1 cellular context compared by ENCODE assay signal in genomic region chr17:82105882-82106696, GRCh38.
TF ChIP-seq lines count a peak whose summit lies in the region.

No MANE protein-coding gene starts in this region.

TF ChIP-seq in HepG2, 621 proteins besides CTCF, POLR2A, EP300 and RAD21 (continued from another document and continues in another):
- TF ChIP-seq HMGXB3 (CRISPR knock-in tag; IDR thresholded peaks at IDR 0.05; ENCODE audit: borderline replicate concordance) (no peak; the same call in 1 of the 2 replicates), MLXIP (CRISPR knock-in tag; IDR thresholded peaks at IDR 0.05; ENCODE audit: borderline replicate concordance) (no peak; the same call in 1 of the 2 replicates), CREB3 (CRISPR knock-in tag; IDR thresholded peaks at IDR 0.05) (peak; percentile 82; the same call in 1 of the 2 replicates), RXRB (CRISPR knock-in tag; IDR thresholded peaks at IDR 0.05; ENCODE audit: borderline replicate concordance) (peak; percentile 75), ZFP1 (CRISPR knock-in tag; IDR thresholded peaks at IDR 0.05) (peak; percentile 63; the same call in 1 of the 2 replicates), ZFP36L2 (CRISPR knock-in tag; IDR thresholded peaks at IDR 0.05) (no peak), ZNF335 (CRISPR knock-in tag; IDR thresholded peaks at IDR 0.05) (no peak), SOX5 (CRISPR knock-in tag; IDR thresholded peaks at IDR 0.05; ENCODE audit: borderline replicate concordance) (peak; percentile 54; the same call in 1 of the 2 replicates), ZNF326 (CRISPR knock-in tag; IDR thresholded peaks at IDR 0.05; ENCODE audit: borderline replicate concordance) (peak; percentile 6; the same call in 1 of the 2 replicates), CREB1 (IDR thresholded peaks at IDR 0.05) (no peak), CREB1 (CRISPR knock-in tag; IDR thresholded peaks at IDR 0.05) (no peak), ZFYVE20 (CRISPR knock-in tag; IDR thresholded peaks at IDR 0.05; ENCODE audit: borderline replicate concordance, low read depth) (no peak), ZBTB44 (CRISPR knock-in tag; IDR thresholded peaks at IDR 0.05) (0 out of 2 replicates have a peak, but pooled peaks have one; percentile 22), DNMT3B (CRISPR knock-in tag; conservative IDR thresholded peaks at IDR 0.05) (peak; percentile 95), TFDP1 (CRISPR knock-in tag; IDR thresholded peaks at IDR 0.05; ENCODE audit: borderline replicate concordance) (peak; percentile 78), FOXP4 (CRISPR knock-in tag; IDR thresholded peaks at IDR 0.05) (peak; percentile 73), RBAK (CRISPR knock-in tag; IDR thresholded peaks at IDR 0.05) (no peak), PRPF4 (IDR thresholded peaks at IDR 0.05; ENCODE audit: low read depth, low read length, poor library complexity, severe bottlenecking) (peak; percentile 15), NKX3-1 (CRISPR knock-in tag; IDR thresholded peaks at IDR 0.05) (peak; percentile 44; the same call in 1 of the 2 replicates), ZNF549 (CRISPR knock-in tag; IDR thresholded peaks at IDR 0.05) (no peak), ZNF780A (CRISPR knock-in tag; IDR thresholded peaks at IDR 0.05) (no peak; the same call in 1 of the 2 replicates), ZBED4 (CRISPR knock-in tag; IDR thresholded peaks at IDR 0.05; ENCODE audit: borderline replicate concordance) (peak; percentile 96; the same call in 1 of the 2 replicates), ZNF574 (CRISPR knock-in tag; IDR thresholded peaks at IDR 0.05) (peak; percentile 74), NR0B2 (CRISPR knock-in tag; IDR thresholded peaks at IDR 0.05) (no peak; the same call in none of the 2 replicates), ZFX (CRISPR knock-in tag; IDR thresholded peaks at IDR 0.05; ENCODE audit: low read depth) (peak; percentile 100), DR1 (CRISPR knock-in tag; IDR thresholded peaks at IDR 0.05) (peak; percentile 53; the same call in 1 of the 2 replicates), ZNF629 (CRISPR knock-in tag; conservative IDR thresholded peaks at IDR 0.05) (0 out of 2 replicates have a peak, but pooled peaks have one; percentile 20), FOXO1 (CRISPR knock-in tag; IDR thresholded peaks at IDR 0.05) (peak; percentile 30; the same call in 1 of the 2 replicates), ZSCAN25 (CRISPR knock-in tag; IDR thresholded peaks at IDR 0.05) (peak; percentile 90), CENPBD1 (CRISPR knock-in tag; IDR thresholded peaks at IDR 0.05; ENCODE audit: borderline replicate concordance, low read depth) (no peak), MIXL1 (CRISPR knock-in tag; IDR thresholded peaks at IDR 0.05) (peak; percentile 67), E2F2 (CRISPR knock-in tag; IDR thresholded peaks at IDR 0.05; ENCODE audit: borderline replicate concordance) (0 out of 2 replicates have a peak, but pooled peaks have one; percentile 76)
